ENCODE assay signal across 1 cellular context in genomic region chr5:139560752-139561654, GRCh38.
TF ChIP-seq lines count a peak whose summit lies in the region.

Gene UBE2D2 (plus strand): TSS chr5:139561339. CDS start chr5:139561792, 453 bp downstream.

TF ChIP-seq in GM23338, 12 proteins besides CTCF, POLR2A, EP300 and RAD21:
- TF ChIP-seq ZNF462 (CRISPR knock-in tag; IDR thresholded peaks at IDR 0.05) (no peak), POLR2AphosphoS5 (IDR thresholded peaks at IDR 0.05; ENCODE audit: low read depth) (peak; percentile 79), EZH2phosphoT487 (IDR thresholded peaks at IDR 0.05; ENCODE audit: unreplicated experiment) (no peak), ZNF331 (CRISPR knock-in tag; IDR thresholded peaks at IDR 0.05; ENCODE audit: low read depth) (no peak), ETS1 (IDR thresholded peaks at IDR 0.05) (no peak), EZH2 (IDR thresholded peaks at IDR 0.05; ENCODE audit: low read depth, unreplicated experiment) (no peak), CREB1 (CRISPR knock-in tag; IDR thresholded peaks at IDR 0.05; ENCODE audit: low read depth) (peak; percentile 86)
